ENCODE assay signal across 1 cellular context in genomic region chr7:23012797-23013714, GRCh38.
TF ChIP-seq lines count a peak whose summit lies in the region.

No MANE protein-coding gene starts in this region.

TF ChIP-seq in IMR-90, 13 proteins besides CTCF, POLR2A, EP300 and RAD21 (continued from another document):
- no peak for TF ChIP-seq SMC3 (IDR thresholded peaks at IDR 0.05; ENCODE audit: low read depth, low read length)
- no peak for TF ChIP-seq NFE2L2 (IDR thresholded peaks at IDR 0.05; ENCODE audit: low read depth, low read length)
- TF ChIP-seq CEBPB (IDR thresholded peaks at IDR 0.05; ENCODE audit: low read depth, low read length): no peak
- TF ChIP-seq, protein P1, sequence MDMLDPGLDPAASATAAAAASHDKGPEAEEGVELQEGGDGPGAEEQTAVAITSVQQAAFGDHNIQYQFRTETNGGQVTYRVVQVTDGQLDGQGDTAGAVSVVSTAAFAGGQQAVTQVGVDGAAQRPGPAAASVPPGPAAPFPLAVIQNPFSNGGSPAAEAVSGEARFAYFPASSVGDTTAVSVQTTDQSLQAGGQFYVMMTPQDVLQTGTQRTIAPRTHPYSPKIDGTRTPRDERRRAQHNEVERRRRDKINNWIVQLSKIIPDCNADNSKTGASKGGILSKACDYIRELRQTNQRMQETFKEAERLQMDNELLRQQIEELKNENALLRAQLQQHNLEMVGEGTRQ (IDR thresholded peaks at IDR 0.05; ENCODE audit: low read depth, low read length): no peak
- no peak for TF ChIP-seq MAZ (IDR thresholded peaks at IDR 0.05; ENCODE audit: borderline replicate concordance, low read depth, low read length)
- no peak for TF ChIP-seq RCOR1 (IDR thresholded peaks at IDR 0.05; ENCODE audit: insufficient replicate concordance, low read length)
- TF ChIP-seq FOS (IDR thresholded peaks at IDR 0.05; ENCODE audit: low read depth, low read length): no peak
- no peak for TF ChIP-seq CHD1 (IDR thresholded peaks at IDR 0.05; ENCODE audit: low read depth, low read length)
- no peak for TF ChIP-seq MAFK (IDR thresholded peaks at IDR 0.05; ENCODE audit: low read depth, low read length)
TF ChIP-seq in IMR-90: peak in this region for 0.
